1 cellular context compared by ENCODE assay signal in genomic region chr12:47808049-47808448, GRCh38.
TF ChIP-seq lines count a peak whose summit lies in the region.

No MANE protein-coding gene starts in this region.

TF ChIP-seq in K562, 482 proteins besides CTCF, POLR2A, EP300 and RAD21 (continues in another document):
- TF ChIP-seq ILK (tag; IDR thresholded peaks at IDR 0.05; ENCODE audit: borderline replicate concordance, low read depth) (no peak), EP400 (IDR thresholded peaks at IDR 0.05) (no peak), SNAPC5 (CRISPR knock-in tag; IDR thresholded peaks at IDR 0.05) (no peak), RBM34 (IDR thresholded peaks at IDR 0.05; ENCODE audit: borderline replicate concordance, insufficient read depth, low read length) (no peak), ESRRB (CRISPR knock-in tag; IDR thresholded peaks at IDR 0.05; ENCODE audit: borderline replicate concordance) (no peak), HES1 (IDR thresholded peaks at IDR 0.05; ENCODE audit: low read depth) (no peak), STAT5A (IDR thresholded peaks at IDR 0.05; ENCODE audit: borderline replicate concordance, low read length) (no peak), ILF3 (IDR thresholded peaks at IDR 0.05; ENCODE audit: borderline replicate concordance) (no peak), ZNF57 (CRISPR knock-in tag; IDR thresholded peaks at IDR 0.05) (no peak), BRD9 (IDR thresholded peaks at IDR 0.05; ENCODE audit: low read depth, partially characterized antibody) (no peak), SPI1 (IDR thresholded peaks at IDR 0.05; ENCODE audit: borderline replicate concordance, low read depth, low read length) (no peak), GTF2A2 (tag; IDR thresholded peaks at IDR 0.05) (no peak), ZBTB8A (IDR thresholded peaks at IDR 0.05; ENCODE audit: partially characterized antibody) (no peak), ZNF584 (CRISPR knock-in tag; IDR thresholded peaks at IDR 0.05; ENCODE audit: low read depth) (no peak), CTBP1 (IDR thresholded peaks at IDR 0.05; ENCODE audit: borderline replicate concordance) (no peak), E2F1 (CRISPR knock-in tag; IDR thresholded peaks at IDR 0.05) (no peak), ZC3H11A (IDR thresholded peaks at IDR 0.05; ENCODE audit: low read depth, low read length) (no peak), ZNF12 (CRISPR knock-in tag; IDR thresholded peaks at IDR 0.05) (no peak), ZNF174 (CRISPR knock-in tag; IDR thresholded peaks at IDR 0.05) (no peak), MTA2 (IDR thresholded peaks at IDR 0.05; ENCODE audit: low read depth) (no peak), TCF7L2 (IDR thresholded peaks at IDR 0.05; ENCODE audit: low read depth, low read length) (no peak), ZNF408 (CRISPR knock-in tag; IDR thresholded peaks at IDR 0.05; ENCODE audit: low read depth) (no peak), GTF2F1 (IDR thresholded peaks at IDR 0.05; ENCODE audit: low read depth, low read length) (no peak), RBM15 (IDR thresholded peaks at IDR 0.05; ENCODE audit: insufficient read depth, low read length) (no peak), RFX7 (CRISPR knock-in tag; IDR thresholded peaks at IDR 0.05) (no peak), GTF2E2 (tag; IDR thresholded peaks at IDR 0.05) (no peak), POLR2G (IDR thresholded peaks at IDR 0.05; ENCODE audit: low read depth, low read length) (no peak), FOXJ3 (CRISPR knock-in tag; IDR thresholded peaks at IDR 0.05) (no peak), CSDE1 (IDR thresholded peaks at IDR 0.05) (no peak), MEIS2 (IDR thresholded peaks at IDR 0.05; ENCODE audit: partially characterized antibody) (no peak), ASH1L (IDR thresholded peaks at IDR 0.05; ENCODE audit: borderline replicate concordance, low read depth, partially characterized antibody) (no peak), ZNF75A (CRISPR knock-in tag; IDR thresholded peaks at IDR 0.05) (no peak), HDAC8 (tag; IDR thresholded peaks at IDR 0.05) (no peak), C11orf30 (IDR thresholded peaks at IDR 0.05; ENCODE audit: low read depth) (no peak), ZNF143 (CRISPR knock-in tag; IDR thresholded peaks at IDR 0.05) (no peak), PHF8 (IDR thresholded peaks at IDR 0.05; ENCODE audit: borderline replicate concordance, low read length) (no peak), GTF3C2 (IDR thresholded peaks at IDR 0.05; ENCODE audit: borderline replicate concordance, extremely low read depth, insufficient read length) (no peak), MEF2D (tag; conservative IDR thresholded peaks at IDR 0.05; ENCODE audit: low read depth) (0 out of 2 replicates have a peak, but pooled peaks have one; percentile 51), RFX5 (IDR thresholded peaks at IDR 0.05; ENCODE audit: low read depth, low read length) (no peak)
- TF ChIP-seq, protein P1, sequence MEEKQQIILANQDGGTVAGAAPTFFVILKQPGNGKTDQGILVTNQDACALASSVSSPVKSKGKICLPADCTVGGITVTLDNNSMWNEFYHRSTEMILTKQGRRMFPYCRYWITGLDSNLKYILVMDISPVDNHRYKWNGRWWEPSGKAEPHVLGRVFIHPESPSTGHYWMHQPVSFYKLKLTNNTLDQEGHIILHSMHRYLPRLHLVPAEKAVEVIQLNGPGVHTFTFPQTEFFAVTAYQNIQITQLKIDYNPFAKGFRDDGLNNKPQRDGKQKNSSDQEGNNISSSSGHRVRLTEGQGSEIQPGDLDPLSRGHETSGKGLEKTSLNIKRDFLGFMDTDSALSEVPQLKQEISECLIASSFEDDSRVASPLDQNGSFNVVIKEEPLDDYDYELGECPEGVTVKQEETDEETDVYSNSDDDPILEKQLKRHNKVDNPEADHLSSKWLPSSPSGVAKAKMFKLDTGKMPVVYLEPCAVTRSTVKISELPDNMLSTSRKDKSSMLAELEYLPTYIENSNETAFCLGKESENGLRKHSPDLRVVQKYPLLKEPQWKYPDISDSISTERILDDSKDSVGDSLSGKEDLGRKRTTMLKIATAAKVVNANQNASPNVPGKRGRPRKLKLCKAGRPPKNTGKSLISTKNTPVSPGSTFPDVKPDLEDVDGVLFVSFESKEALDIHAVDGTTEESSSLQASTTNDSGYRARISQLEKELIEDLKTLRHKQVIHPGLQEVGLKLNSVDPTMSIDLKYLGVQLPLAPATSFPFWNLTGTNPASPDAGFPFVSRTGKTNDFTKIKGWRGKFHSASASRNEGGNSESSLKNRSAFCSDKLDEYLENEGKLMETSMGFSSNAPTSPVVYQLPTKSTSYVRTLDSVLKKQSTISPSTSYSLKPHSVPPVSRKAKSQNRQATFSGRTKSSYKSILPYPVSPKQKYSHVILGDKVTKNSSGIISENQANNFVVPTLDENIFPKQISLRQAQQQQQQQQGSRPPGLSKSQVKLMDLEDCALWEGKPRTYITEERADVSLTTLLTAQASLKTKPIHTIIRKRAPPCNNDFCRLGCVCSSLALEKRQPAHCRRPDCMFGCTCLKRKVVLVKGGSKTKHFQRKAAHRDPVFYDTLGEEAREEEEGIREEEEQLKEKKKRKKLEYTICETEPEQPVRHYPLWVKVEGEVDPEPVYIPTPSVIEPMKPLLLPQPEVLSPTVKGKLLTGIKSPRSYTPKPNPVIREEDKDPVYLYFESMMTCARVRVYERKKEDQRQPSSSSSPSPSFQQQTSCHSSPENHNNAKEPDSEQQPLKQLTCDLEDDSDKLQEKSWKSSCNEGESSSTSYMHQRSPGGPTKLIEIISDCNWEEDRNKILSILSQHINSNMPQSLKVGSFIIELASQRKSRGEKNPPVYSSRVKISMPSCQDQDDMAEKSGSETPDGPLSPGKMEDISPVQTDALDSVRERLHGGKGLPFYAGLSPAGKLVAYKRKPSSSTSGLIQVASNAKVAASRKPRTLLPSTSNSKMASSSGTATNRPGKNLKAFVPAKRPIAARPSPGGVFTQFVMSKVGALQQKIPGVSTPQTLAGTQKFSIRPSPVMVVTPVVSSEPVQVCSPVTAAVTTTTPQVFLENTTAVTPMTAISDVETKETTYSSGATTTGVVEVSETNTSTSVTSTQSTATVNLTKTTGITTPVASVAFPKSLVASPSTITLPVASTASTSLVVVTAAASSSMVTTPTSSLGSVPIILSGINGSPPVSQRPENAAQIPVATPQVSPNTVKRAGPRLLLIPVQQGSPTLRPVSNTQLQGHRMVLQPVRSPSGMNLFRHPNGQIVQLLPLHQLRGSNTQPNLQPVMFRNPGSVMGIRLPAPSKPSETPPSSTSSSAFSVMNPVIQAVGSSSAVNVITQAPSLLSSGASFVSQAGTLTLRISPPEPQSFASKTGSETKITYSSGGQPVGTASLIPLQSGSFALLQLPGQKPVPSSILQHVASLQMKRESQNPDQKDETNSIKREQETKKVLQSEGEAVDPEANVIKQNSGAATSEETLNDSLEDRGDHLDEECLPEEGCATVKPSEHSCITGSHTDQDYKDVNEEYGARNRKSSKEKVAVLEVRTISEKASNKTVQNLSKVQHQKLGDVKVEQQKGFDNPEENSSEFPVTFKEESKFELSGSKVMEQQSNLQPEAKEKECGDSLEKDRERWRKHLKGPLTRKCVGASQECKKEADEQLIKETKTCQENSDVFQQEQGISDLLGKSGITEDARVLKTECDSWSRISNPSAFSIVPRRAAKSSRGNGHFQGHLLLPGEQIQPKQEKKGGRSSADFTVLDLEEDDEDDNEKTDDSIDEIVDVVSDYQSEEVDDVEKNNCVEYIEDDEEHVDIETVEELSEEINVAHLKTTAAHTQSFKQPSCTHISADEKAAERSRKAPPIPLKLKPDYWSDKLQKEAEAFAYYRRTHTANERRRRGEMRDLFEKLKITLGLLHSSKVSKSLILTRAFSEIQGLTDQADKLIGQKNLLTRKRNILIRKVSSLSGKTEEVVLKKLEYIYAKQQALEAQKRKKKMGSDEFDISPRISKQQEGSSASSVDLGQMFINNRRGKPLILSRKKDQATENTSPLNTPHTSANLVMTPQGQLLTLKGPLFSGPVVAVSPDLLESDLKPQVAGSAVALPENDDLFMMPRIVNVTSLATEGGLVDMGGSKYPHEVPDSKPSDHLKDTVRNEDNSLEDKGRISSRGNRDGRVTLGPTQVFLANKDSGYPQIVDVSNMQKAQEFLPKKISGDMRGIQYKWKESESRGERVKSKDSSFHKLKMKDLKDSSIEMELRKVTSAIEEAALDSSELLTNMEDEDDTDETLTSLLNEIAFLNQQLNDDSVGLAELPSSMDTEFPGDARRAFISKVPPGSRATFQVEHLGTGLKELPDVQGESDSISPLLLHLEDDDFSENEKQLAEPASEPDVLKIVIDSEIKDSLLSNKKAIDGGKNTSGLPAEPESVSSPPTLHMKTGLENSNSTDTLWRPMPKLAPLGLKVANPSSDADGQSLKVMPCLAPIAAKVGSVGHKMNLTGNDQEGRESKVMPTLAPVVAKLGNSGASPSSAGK (IDR thresholded peaks at IDR 0.05): no peak
- TF ChIP-seq, protein P2, sequence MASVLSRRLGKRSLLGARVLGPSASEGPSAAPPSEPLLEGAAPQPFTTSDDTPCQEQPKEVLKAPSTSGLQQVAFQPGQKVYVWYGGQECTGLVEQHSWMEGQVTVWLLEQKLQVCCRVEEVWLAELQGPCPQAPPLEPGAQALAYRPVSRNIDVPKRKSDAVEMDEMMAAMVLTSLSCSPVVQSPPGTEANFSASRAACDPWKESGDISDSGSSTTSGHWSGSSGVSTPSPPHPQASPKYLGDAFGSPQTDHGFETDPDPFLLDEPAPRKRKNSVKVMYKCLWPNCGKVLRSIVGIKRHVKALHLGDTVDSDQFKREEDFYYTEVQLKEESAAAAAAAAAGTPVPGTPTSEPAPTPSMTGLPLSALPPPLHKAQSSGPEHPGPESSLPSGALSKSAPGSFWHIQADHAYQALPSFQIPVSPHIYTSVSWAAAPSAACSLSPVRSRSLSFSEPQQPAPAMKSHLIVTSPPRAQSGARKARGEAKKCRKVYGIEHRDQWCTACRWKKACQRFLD (CRISPR knock-in tag; IDR thresholded peaks at IDR 0.05): no peak
- TF ChIP-seq, protein P3, sequence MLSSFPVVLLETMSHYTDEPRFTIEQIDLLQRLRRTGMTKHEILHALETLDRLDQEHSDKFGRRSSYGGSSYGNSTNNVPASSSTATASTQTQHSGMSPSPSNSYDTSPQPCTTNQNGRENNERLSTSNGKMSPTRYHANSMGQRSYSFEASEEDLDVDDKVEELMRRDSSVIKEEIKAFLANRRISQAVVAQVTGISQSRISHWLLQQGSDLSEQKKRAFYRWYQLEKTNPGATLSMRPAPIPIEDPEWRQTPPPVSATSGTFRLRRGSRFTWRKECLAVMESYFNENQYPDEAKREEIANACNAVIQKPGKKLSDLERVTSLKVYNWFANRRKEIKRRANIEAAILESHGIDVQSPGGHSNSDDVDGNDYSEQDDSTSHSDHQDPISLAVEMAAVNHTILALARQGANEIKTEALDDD (IDR thresholded peaks at IDR 0.05): no peak
- TF ChIP-seq, protein P4, sequence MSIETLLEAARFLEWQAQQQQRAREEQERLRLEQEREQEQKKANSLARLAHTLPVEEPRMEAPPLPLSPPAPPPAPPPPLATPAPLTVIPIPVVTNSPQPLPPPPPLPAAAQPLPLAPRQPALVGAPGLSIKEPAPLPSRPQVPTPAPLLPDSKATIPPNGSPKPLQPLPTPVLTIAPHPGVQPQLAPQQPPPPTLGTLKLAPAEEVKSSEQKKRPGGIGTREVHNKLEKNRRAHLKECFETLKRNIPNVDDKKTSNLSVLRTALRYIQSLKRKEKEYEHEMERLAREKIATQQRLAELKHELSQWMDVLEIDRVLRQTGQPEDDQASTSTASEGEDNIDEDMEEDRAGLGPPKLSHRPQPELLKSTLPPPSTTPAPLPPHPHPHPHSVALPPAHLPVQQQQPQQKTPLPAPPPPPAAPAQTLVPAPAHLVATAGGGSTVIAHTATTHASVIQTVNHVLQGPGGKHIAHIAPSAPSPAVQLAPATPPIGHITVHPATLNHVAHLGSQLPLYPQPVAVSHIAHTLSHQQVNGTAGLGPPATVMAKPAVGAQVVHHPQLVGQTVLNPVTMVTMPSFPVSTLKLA (conservative IDR thresholded peaks at IDR 0.05): peak in 1 of 2 experiments; percentile 39; a peak in 1 of 4 replicates
- TF ChIP-seq, protein P5, sequence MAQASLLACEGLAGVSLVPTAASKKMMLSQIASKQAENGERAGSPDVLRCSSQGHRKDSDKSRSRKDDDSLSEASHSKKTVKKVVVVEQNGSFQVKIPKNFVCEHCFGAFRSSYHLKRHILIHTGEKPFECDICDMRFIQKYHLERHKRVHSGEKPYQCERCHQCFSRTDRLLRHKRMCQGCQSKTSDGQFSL (CRISPR knock-in tag; IDR thresholded peaks at IDR 0.05): peak; percentile 78
- TF ChIP-seq, protein P5 (tag; IDR thresholded peaks at IDR 0.05): no peak
